In the genomic region with DNA sequence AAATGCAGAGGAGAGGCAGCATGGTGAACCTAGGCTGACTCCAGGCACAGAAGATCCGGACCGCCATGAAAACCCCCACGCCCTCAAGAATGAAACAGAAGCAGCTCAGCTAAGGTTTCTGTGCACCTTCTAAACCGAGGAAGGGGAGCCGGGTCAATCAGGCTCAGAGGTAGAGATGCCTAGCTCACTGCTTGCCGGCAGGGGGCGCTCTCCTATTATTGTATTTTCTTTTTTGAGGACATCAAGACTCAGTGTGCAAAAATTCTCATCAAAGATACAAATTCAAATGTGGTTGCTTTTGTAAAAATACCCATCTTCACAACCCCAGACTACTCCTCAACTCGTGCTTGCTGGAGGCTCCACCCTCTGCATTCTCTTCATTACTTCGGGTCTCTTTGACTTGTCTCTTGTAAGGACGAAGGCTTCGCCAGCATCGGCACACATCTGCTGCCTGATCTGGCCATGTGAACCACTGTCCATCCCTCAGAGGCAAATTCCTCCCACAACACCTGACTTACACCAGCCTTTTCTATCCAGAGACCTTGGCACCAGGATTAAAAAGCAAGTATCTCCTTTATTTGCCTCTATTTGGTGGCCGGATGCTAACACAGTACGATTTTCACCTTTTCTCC, we compare ENCODE assay signal across 8 cellular contexts. TPM values are rescaled to one million over a fixed set of nuclear protein-coding genes. Genes with fewer than 3 reads are reported as not detected.
DNase-seq lines count a peak whose midpoint lies in the region; ATAC-seq and TF ChIP-seq lines count a peak whose summit lies in the region.

No MANE protein-coding gene starts in this region.

- TF ChIP-seq CTCF in CD14-positive monocyte (IDR thresholded peaks at IDR 0.05) (peak; percentile 97), HCT116 (IDR thresholded peaks at IDR 0.05 in 2 of 3, conservative IDR thresholded peaks at IDR 0.05 in 1 of 3; ENCODE audit: borderline replicate concordance in 1 of 3, insufficient read depth in 1 of 3, low read depth in 2 of 3, low read length in 2 of 3) (peak; percentile 64 to 90 (median 87))

- H3K4me3 ChIP-seq in HCT116 (replicated peaks in 1 of 2; ENCODE audit: low read depth in 1 of 2, low read length in 2 of 2): no peak overlapping the region
- no peak overlapping the region for H3K4me3 ChIP-seq in naive thymus-derived CD4-positive, alpha-beta T cell (ENCODE audit: low read length)

- peak overlapping the region; percentile 13 to 18 for H3K4me3 Mint-ChIP-seq in CD14-positive monocyte
- no peak overlapping the region for H3K4me3 Mint-ChIP-seq in naive thymus-derived CD4-positive, alpha-beta T cell

- H3K9me3 Mint-ChIP-seq in CD14-positive monocyte: peaks cover 0 to 6% (median 2%) of the 10 kb centered on the region in 7 donors
- H3K9me3 Mint-ChIP-seq in naive thymus-derived CD4-positive, alpha-beta T cell: peaks cover 0 to 2% (median 0%) of the 10 kb centered on the region in 11 donors

- no peak overlapping the region for H3K9ac ChIP-seq in HCT116 (ENCODE audit: low read length)

- H3K27ac Mint-ChIP-seq in CD14-positive monocyte: no peak overlapping the region
- peak overlapping the region in 1 of 9 donors; percentile 51 for H3K27ac Mint-ChIP-seq in naive thymus-derived CD4-positive, alpha-beta T cell

- CTCF ChIA-PET in HCT116 (lab: Charles Lee): interaction anchor here (0.6 to 3.3 kb wide), 30 partner anchors 9 to 247 kb away, joined by 3 to 38 read pairs (median 4); a partner anchor contains a TSS
- CTCF ChIA-PET in naive thymus-derived CD4-positive, alpha-beta T cell (lab: Charles Lee): interaction anchor here (0.6 to 3.1 kb wide), 14 partner anchors 9 to 333 kb away, joined by 3 to 21 read pairs (median 4); no protein-coding TSS in a partner anchor

- H4K20me1 ChIP-seq in HCT116 (ENCODE audit: insufficient read depth): no peaks in the 10 kb centered on the region

- RAD21 ChIA-PET in HCT116 (lab: Charles Lee; ENCODE audit: low non-redundant PET in 1 of 2, low total read pairs in 2 of 2, uncharacterized antibody in 2 of 2, unreplicated experiment in 2 of 2): interaction anchor here (0.6 to 0.9 kb wide), 4 partner anchors 10 to 114 kb away, joined by 3 read pairs; no protein-coding TSS in a partner anchor

- H3K27ac ChIP-seq in HCT116 (ENCODE audit: low read depth, low read length): no peak overlapping the region
- no peak overlapping the region for H3K27ac ChIP-seq in naive thymus-derived CD4-positive, alpha-beta T cell (ENCODE audit: low read depth, low read length)

- DNase-seq in CD14-positive monocyte (ENCODE audit: low spot score): peak; percentile 55
- DNase-seq in HCT116 (ENCODE audit: low read depth, low spot score): peak; percentile 22
- peak; percentile 1 for DNase-seq in NCI-H82 treated with DMSO at 0.1 percent for 48 hours (lab: John Stamatoyannopoulos, UW; ENCODE audit: unreplicated experiment)
- DNase-seq in activated CD8-positive, alpha-beta memory T cell treated with anti-CD3 and anti-CD28 coated beads for 48 hours (ENCODE audit: low read depth in 2 of 3, low spot score in 2 of 3): peak; percentile 24 to 74 (median 66)
- DNase-seq in epidermal melanocyte (ENCODE audit: insufficient read length, low spot score): peak; percentile 31
- DNase-seq in naive thymus-derived CD4-positive, alpha-beta T cell: peak; percentile 47 to 74 (median 64)
- peak; percentile 70 for DNase-seq in stimulated activated CD8-positive, alpha-beta memory T cell treated with anti-CD3 and anti-CD28 coated beads, Interleukin-7, amount 100 ng/mL, for 24 hours (ENCODE audit: low read depth)
- no peak for DNase-seq in cerebellar nuclear complex (lab: John Stamatoyannopoulos, UW)

- H3K4me2 ChIP-seq in HCT116 (ENCODE audit: low read length): peak overlapping the region; percentile 19; the same call in 1 of the 2 replicates

- H3K27me3 Mint-ChIP-seq in CD14-positive monocyte (ENCODE audit: low read depth in 3 of 3): no peaks in the 10 kb centered on the region
- peaks cover 19 to 50% (median 36%) of the 10 kb centered on the region in 5 donors for H3K27me3 Mint-ChIP-seq in naive thymus-derived CD4-positive, alpha-beta T cell

- H3K4me1 ChIP-seq in HCT116 (ENCODE audit: control insufficient read depth in 1 of 2, insufficient read depth in 2 of 2, low read length in 2 of 2): peaks cover 3 to 5% of the 10 kb centered on the region in 2 experiments; a peak in 2 of 4 replicates
- no peaks in the 10 kb centered on the region for H3K4me1 ChIP-seq in naive thymus-derived CD4-positive, alpha-beta T cell (ENCODE audit: control insufficient read depth in 2 of 2, insufficient read depth in 2 of 2, low read length in 2 of 2)

- POLR2A ChIA-PET in HCT116 (lab: Charles Lee): interaction anchor here (1.0 to 2.8 kb wide), 2 partner anchors 16 to 21 kb away, joined by 4 to 10 read pairs; no protein-coding TSS in a partner anchor
- POLR2A ChIA-PET in naive thymus-derived CD4-positive, alpha-beta T cell (lab: Charles Lee): no interaction called here

- H3K79me2 ChIP-seq in HCT116 (ENCODE audit: insufficient read depth, low read length): no peaks in the 10 kb centered on the region

- peak; percentile 70 for ATAC-seq in HCT116
- peak; percentile 83 for ATAC-seq in naive thymus-derived CD4-positive, alpha-beta T cell

- H3K9me2 ChIP-seq in HCT116 (ENCODE audit: insufficient read depth): no peaks in the 10 kb centered on the region

- intact Hi-C loops in CD14-positive monocyte (cut with micrococcal nuclease): loop anchor here (1.0 to 5.0 kb wide), 2 partner anchors 114 to 115 kb away; no protein-coding TSS in a partner anchor
- intact Hi-C loops in HCT116 (cut with micrococcal nuclease): loop anchor here (1.0 to 10.0 kb wide), 3 partner anchors 113 to 247 kb away; a partner anchor contains a TSS
- intact Hi-C loops in naive thymus-derived CD4-positive, alpha-beta T cell (cut with micrococcal nuclease): loop anchor here (1.0 to 5.0 kb wide), 6 partner anchors 16 to 530 kb away; no protein-coding TSS in a partner anchor

- H3K4me1 Mint-ChIP-seq in CD14-positive monocyte: peaks cover 11% of the 10 kb centered on the region
- H3K4me1 Mint-ChIP-seq in naive thymus-derived CD4-positive, alpha-beta T cell: peaks cover 0 to 7% (median 0%) of the 10 kb centered on the region in 7 donors

- TF ChIP-seq POLR2A in HCT116 (IDR thresholded peaks at IDR 0.05; ENCODE audit: borderline replicate concordance, extremely low read depth, insufficient read depth, insufficient read length): no peak

- BruUV-seq in HCT116 (replicated peaks; lab: Mats Ljungman, UMichigan): no TSS peak

- no peak overlapping the region for H2AFZ ChIP-seq in HCT116 (ENCODE audit: low read depth, low read length, poor library complexity, severe bottlenecking)

- TF ChIP-seq RAD21 in HCT116 (IDR thresholded peaks at IDR 0.05; ENCODE audit: low read depth): peak; percentile 50

- no peaks in the 10 kb centered on the region for H3K36me3 ChIP-seq in HCT116 (ENCODE audit: control insufficient read depth in 1 of 2, insufficient read depth in 2 of 2, low read length in 2 of 2)
- H3K36me3 ChIP-seq in naive thymus-derived CD4-positive, alpha-beta T cell (ENCODE audit: control insufficient read depth in 2 of 3, insufficient read depth in 3 of 3, low read length in 3 of 3): no peaks in the 10 kb centered on the region

- H3K36me3 Mint-ChIP-seq in CD14-positive monocyte: no peaks in the 10 kb centered on the region
- H3K36me3 Mint-ChIP-seq in naive thymus-derived CD4-positive, alpha-beta T cell: no peaks in the 10 kb centered on the region

- H3K27me3 ChIP-seq in HCT116 (ENCODE audit: insufficient read depth, low read length): peaks cover 16% of the 10 kb centered on the region; the same call in 1 of the 2 replicates
- H3K27me3 ChIP-seq in naive thymus-derived CD4-positive, alpha-beta T cell (ENCODE audit: control insufficient read depth in 2 of 2, insufficient read depth in 2 of 2, low read length in 2 of 2): no peaks in the 10 kb centered on the region

- H3K9me3 ChIP-seq in HCT116 (ENCODE audit: control insufficient read depth in 1 of 2, insufficient read depth in 1 of 2, low read depth in 1 of 2, low read length in 2 of 2): no peaks in the 10 kb centered on the region
- H3K9me3 ChIP-seq in naive thymus-derived CD4-positive, alpha-beta T cell (ENCODE audit: control insufficient read depth in 2 of 3, low read length in 3 of 3): no peaks in the 10 kb centered on the region

TF ChIP-seq in HCT116, 20 proteins besides CTCF, POLR2A, EP300 and RAD21 (continues in another document):
- TF ChIP-seq POLR2AphosphoS5 (IDR thresholded peaks at IDR 0.05; ENCODE audit: low read depth, low read length): no peak
- TF ChIP-seq, protein P1, sequence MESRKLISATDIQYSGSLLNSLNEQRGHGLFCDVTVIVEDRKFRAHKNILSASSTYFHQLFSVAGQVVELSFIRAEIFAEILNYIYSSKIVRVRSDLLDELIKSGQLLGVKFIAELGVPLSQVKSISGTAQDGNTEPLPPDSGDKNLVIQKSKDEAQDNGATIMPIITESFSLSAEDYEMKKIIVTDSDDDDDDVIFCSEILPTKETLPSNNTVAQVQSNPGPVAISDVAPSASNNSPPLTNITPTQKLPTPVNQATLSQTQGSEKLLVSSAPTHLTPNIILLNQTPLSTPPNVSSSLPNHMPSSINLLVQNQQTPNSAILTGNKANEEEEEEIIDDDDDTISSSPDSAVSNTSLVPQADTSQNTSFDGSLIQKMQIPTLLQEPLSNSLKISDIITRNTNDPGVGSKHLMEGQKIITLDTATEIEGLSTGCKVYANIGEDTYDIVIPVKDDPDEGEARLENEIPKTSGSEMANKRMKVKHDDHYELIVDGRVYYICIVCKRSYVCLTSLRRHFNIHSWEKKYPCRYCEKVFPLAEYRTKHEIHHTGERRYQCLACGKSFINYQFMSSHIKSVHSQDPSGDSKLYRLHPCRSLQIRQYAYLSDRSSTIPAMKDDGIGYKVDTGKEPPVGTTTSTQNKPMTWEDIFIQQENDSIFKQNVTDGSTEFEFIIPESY (IDR thresholded peaks at IDR 0.05; ENCODE audit: extremely low read depth, insufficient replicate concordance, low read length): no peak
- no peak for TF ChIP-seq TCF7L2 (IDR thresholded peaks at IDR 0.05; ENCODE audit: borderline replicate concordance, extremely low read depth, insufficient read depth, insufficient read length)
- no peak for TF ChIP-seq CEBPB (IDR thresholded peaks at IDR 0.05; ENCODE audit: low read depth)
- no peak for TF ChIP-seq ELF1 (IDR thresholded peaks at IDR 0.05; ENCODE audit: borderline replicate concordance, low read depth)

RNA-seq across cellular contexts. Expression of a gene that starts 33.4 kb away (rescaled TPM):
- polyA plus RNA-seq in CD14-positive monocyte: 10 to 100 TPM in 1 of 2 donors, 1 to 10 TPM in 1; 8.4 to 13.8 TPM
- total RNA-seq in HCT116 (2021; ENCODE audit: unreplicated experiment): not detected
- polyA plus RNA-seq in HCT116 (2012): not detected in 2 replicates
- total RNA-seq in naive thymus-derived CD4-positive, alpha-beta T cell: 1 to 10 TPM in 1 of 5 experiments, not detected in 4; 1.1 TPM
- not detected for polyA plus RNA-seq in naive thymus-derived CD4-positive, alpha-beta T cell

RNA-seq across cellular contexts. Expression of a gene that starts 55.1 kb away (rescaled TPM):
- 100 to 1,000 TPM in 1 of 2 donors, 10 to 100 TPM in 1; 11.3 to 191 TPM for polyA plus RNA-seq in CD14-positive monocyte
- total RNA-seq in HCT116 (2021; ENCODE audit: unreplicated experiment): 3.3 TPM
- polyA plus RNA-seq in HCT116 (2012): 5.9 and 6.2 TPM in 2 replicates
- 10 to 100 TPM in 2 of 5 experiments, 1 to 10 TPM in 1, not detected in 2; 1.8 to 19.0 (median 15.5) TPM for total RNA-seq in naive thymus-derived CD4-positive, alpha-beta T cell
- not detected for polyA plus RNA-seq in naive thymus-derived CD4-positive, alpha-beta T cell

Comparison
In these comparisons a context has a peak if more than half of its experiments do, and no peak if none do; other contexts are left out.
1. DNase-seq: peak in CD14-positive monocyte (single experiment), HCT116 (single experiment), NCI-H82 treated with DMSO at 0.1 percent for 48 hours (single experiment), activated CD8-positive, alpha-beta memory T cell treated with anti-CD3 and anti-CD28 coated beads for 48 hours (3 of 3), epidermal melanocyte (single experiment), naive thymus-derived CD4-positive, alpha-beta T cell (9 of 9) and stimulated activated CD8-positive, alpha-beta memory T cell treated with anti-CD3 and anti-CD28 coated beads, Interleukin-7, amount 100 ng/mL, for 24 hours (single experiment); none in cerebellar nuclear complex (0 of 2).
2. H3K4me3 Mint-ChIP-seq: peak in CD14-positive monocyte (2 of 2); none in naive thymus-derived CD4-positive, alpha-beta T cell (0 of 10).